ENCODE assay signal across 37 cellular contexts in the genomic region with DNA sequence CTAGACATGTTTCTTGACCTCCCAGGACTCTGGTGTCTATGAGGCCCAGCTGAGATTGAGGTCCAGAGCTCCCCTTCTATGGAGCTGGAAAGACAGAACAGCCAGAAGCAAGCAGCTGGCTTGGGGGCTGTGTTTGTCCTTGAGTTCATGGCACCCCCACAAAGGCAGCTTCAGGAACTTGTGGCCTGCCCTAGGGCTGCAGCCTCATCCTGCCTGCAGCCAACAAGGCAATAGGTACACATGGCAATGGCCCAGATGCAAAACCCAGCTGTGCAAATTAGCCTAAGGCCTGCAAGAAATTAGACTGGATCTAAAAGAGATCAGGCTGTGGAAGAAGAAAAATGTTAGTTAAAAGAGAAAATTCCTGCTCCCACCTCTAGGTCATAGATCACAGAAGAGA.
"Had no signal": no experiment of that assay in that cellular context is flagged by ENCODE, and none has a peak within 500 bp of the region (broad histone marks: within the 10 kb centered on the region; RNA-seq: fewer than 3 reads in every experiment).

No MANE protein-coding gene starts in this region.

- H3K36me3 ChIP-seq: ascending aorta, cardiac muscle cell had no signal

- H3K4me1 Mint-ChIP-seq: activated CD4-positive, alpha-beta memory T cell treated with anti-CD3 and anti-CD28 coated beads, Interleukin-2, amount 10 ng/mL, durations not matched to agents 7 days and 5 days; activated CD4-positive, alpha-beta T cell treated with anti-CD3 and anti-CD28 coated beads for 36 hours; activated CD4-positive, alpha-beta T cell treated with anti-CD3 and anti-CD28 coated beads, Interleukin-2, amount 10 ng/mL, durations not matched to agents 7 days and 5 days; activated CD8-positive, alpha-beta memory T cell treated with anti-CD3 and anti-CD28 coated beads, Interleukin-2, amount 10 ng/mL, durations not matched to agents 7 days and 5 days; activated naive CD4-positive, alpha-beta T cell treated with anti-CD3 and anti-CD28 coated beads, Interleukin-2, amount 10 ng/mL, durations not matched to agents 7 days and 5 days; activated naive CD4-positive, alpha-beta T cell treated with anti-CD3 and anti-CD28 coated beads, Interleukin-2, amount 50 U/mL, for 24 hours; activated naive CD8-positive, alpha-beta T cell treated with anti-CD3 and anti-CD28 coated beads, Interleukin-2, amount 10 ng/mL, durations not matched to agents 7 days and 5 days; activated naive CD8-positive, alpha-beta T cell treated with anti-CD3 and anti-CD28 coated beads, Interleukin-2, amount 50 U/mL, for 24 hours; central memory CD8-positive, alpha-beta T cell; WTC11 had no signal

- H3K4me1 ChIP-seq: ascending aorta had no signal

- DNase-seq: activated CD4-positive, alpha-beta memory T cell treated with anti-CD3 and anti-CD28 coated beads, Interleukin-2, amount 10 ng/mL, durations not matched to agents 7 days and 5 days; activated CD4-positive, alpha-beta T cell treated with anti-CD3 and anti-CD28 coated beads for 1 hour; activated CD4-positive, alpha-beta T cell treated with anti-CD3 and anti-CD28 coated beads for 36 hours; activated CD4-positive, alpha-beta T cell treated with anti-CD3 and anti-CD28 coated beads for 48 hours; activated CD4-positive, alpha-beta T cell treated with anti-CD3 and anti-CD28 coated beads, Interleukin-2, amount 10 ng/mL, durations not matched to agents 7 days and 5 days; activated CD4-positive, alpha-beta T cell treated with anti-CD3 and anti-CD28 coated beads, Interleukin-2, amount 50 U/mL, for 48 hours; activated CD4-positive, CD25-positive, alpha-beta regulatory T cell; activated CD8-positive, alpha-beta memory T cell treated with anti-CD3 and anti-CD28 coated beads for 24 hours; activated CD8-positive, alpha-beta memory T cell treated with anti-CD3 and anti-CD28 coated beads, Interleukin-2, amount 10 ng/mL, durations not matched to agents 7 days and 5 days; activated CD8-positive, alpha-beta memory T cell treated with anti-CD3 and anti-CD28 coated beads, Interleukin-2, amount 50 U/mL, for 48 hours; activated CD8-positive, alpha-beta T cell treated with anti-CD3 and anti-CD28 coated beads, Interleukin-2, amount 10 ng/mL, durations not matched to agents 7 days and 5 days; activated effector memory CD4-positive, alpha-beta T cell treated with Interleukin-2 at 50 U/mL for 16 hours; activated gamma-delta T cell; activated naive CD4-positive, alpha-beta T cell treated with anti-CD3 and anti-CD28 coated beads, Interleukin-2, amount 10 ng/mL, durations not matched to agents 7 days and 5 days; activated naive CD4-positive, alpha-beta T cell treated with Interleukin-2 at 50 U/mL for 16 hours; activated naive CD8-positive, alpha-beta T cell treated with anti-CD3 and anti-CD28 coated beads, Interleukin-2, amount 10 ng/mL, durations not matched to agents 7 days and 5 days; activated naive CD8-positive, alpha-beta T cell treated with anti-CD3 and anti-CD28 coated beads, Interleukin-2, amount 50 U/mL, for 24 hours; activated T-cell treated with anti-CD3 and anti-CD28 coated beads, Interleukin-2, amount 50 U/mL, for 24 hours; activated T-cell treated with anti-CD3 and anti-CD28 coated beads, Interleukin-2, amount 50 U/mL, for 48 hours; amygdala; anterior cingulate cortex; caudate nucleus; cerebellar nuclear complex; T-helper 1 cell; T-helper 2 cell; T-helper 9 cell had no signal

- H3K27me3 Mint-ChIP-seq: activated CD4-positive, alpha-beta memory T cell treated with anti-CD3 and anti-CD28 coated beads, Interleukin-2, amount 10 ng/mL, durations not matched to agents 7 days and 5 days; activated CD4-positive, alpha-beta T cell treated with anti-CD3 and anti-CD28 coated beads for 36 hours; activated CD4-positive, alpha-beta T cell treated with anti-CD3 and anti-CD28 coated beads, Interleukin-2, amount 10 ng/mL, durations not matched to agents 7 days and 5 days; activated CD8-positive, alpha-beta memory T cell treated with anti-CD3 and anti-CD28 coated beads, Interleukin-2, amount 10 ng/mL, durations not matched to agents 7 days and 5 days; activated naive CD4-positive, alpha-beta T cell treated with anti-CD3 and anti-CD28 coated beads, Interleukin-2, amount 10 ng/mL, durations not matched to agents 7 days and 5 days; activated naive CD4-positive, alpha-beta T cell treated with anti-CD3 and anti-CD28 coated beads, Interleukin-2, amount 50 U/mL, for 24 hours; activated naive CD8-positive, alpha-beta T cell; activated naive CD8-positive, alpha-beta T cell treated with anti-CD3 and anti-CD28 coated beads, Interleukin-2, amount 50 U/mL, for 24 hours had no signal

- H3K9me3 Mint-ChIP-seq: activated CD4-positive, alpha-beta T cell treated with anti-CD3 and anti-CD28 coated beads, Interleukin-2, amount 10 ng/mL, durations not matched to agents 7 days and 5 days; activated naive CD4-positive, alpha-beta T cell treated with anti-CD3 and anti-CD28 coated beads, Interleukin-2, amount 10 ng/mL, durations not matched to agents 7 days and 5 days; activated naive CD8-positive, alpha-beta T cell treated with anti-CD3 and anti-CD28 coated beads, Interleukin-2, amount 10 ng/mL, durations not matched to agents 7 days and 5 days; activated T-helper 2 cell treated with anti-CD3 and anti-CD28 coated beads, Interferon-gamma antibody, Interleukin-2, Interleukin-4, amounts not matched to agents 10 μg/mL and 5 μg/mL and 100 μg/mL, durations not matched to agents 14 hours and 24 hours and 36 hours; T-helper 2 cell treated with Interferon-gamma antibody and Interleukin-4, amounts not matched to agents 5 μg/mL and 100 μg/mL, for 36 hours had no signal

- H3K27ac Mint-ChIP-seq: activated CD4-positive, alpha-beta memory T cell treated with anti-CD3 and anti-CD28 coated beads, Interleukin-2, amount 10 ng/mL, durations not matched to agents 7 days and 5 days; activated CD4-positive, alpha-beta T cell treated with anti-CD3 and anti-CD28 coated beads for 36 hours; activated CD4-positive, alpha-beta T cell treated with anti-CD3 and anti-CD28 coated beads, Interleukin-2, amount 10 ng/mL, durations not matched to agents 7 days and 5 days; activated CD8-positive, alpha-beta memory T cell treated with anti-CD3 and anti-CD28 coated beads, Interleukin-2, amount 10 ng/mL, durations not matched to agents 7 days and 5 days; activated CD8-positive, alpha-beta T cell treated with anti-CD3 and anti-CD28 coated beads, Interleukin-2, amount 10 ng/mL, durations not matched to agents 7 days and 5 days; activated naive CD4-positive, alpha-beta T cell treated with anti-CD3 and anti-CD28 coated beads, Interleukin-2, amount 10 ng/mL, durations not matched to agents 7 days and 5 days; activated naive CD4-positive, alpha-beta T cell treated with anti-CD3 and anti-CD28 coated beads, Interleukin-2, amount 50 U/mL, for 24 hours; activated naive CD8-positive, alpha-beta T cell; activated naive CD8-positive, alpha-beta T cell treated with anti-CD3 and anti-CD28 coated beads, Interleukin-2, amount 10 ng/mL, durations not matched to agents 7 days and 5 days; activated naive CD8-positive, alpha-beta T cell treated with anti-CD3 and anti-CD28 coated beads, Interleukin-2, amount 50 U/mL, for 24 hours; activated T-cell treated with anti-CD3 and anti-CD28 coated beads, Interleukin-2, amount 50 U/mL, for 24 hours; activated T-helper 2 cell treated with anti-CD3 and anti-CD28 coated beads, Interferon-gamma antibody, Interleukin-2, Interleukin-4, amounts not matched to agents 10 μg/mL and 5 μg/mL and 100 μg/mL, durations not matched to agents 14 hours and 24 hours and 36 hours; brain; T-helper 1 cell treated with Interleukin-12 subunit alpha and Interleukin-12 subunit beta and Interleukin-4 antibody, amounts not matched to agents 30 μg/mL and 1 μg/mL, for 36 hours; T-helper 2 cell treated with Interferon-gamma antibody and Interleukin-4, amounts not matched to agents 5 μg/mL and 100 μg/mL, for 36 hours; WTC11 had no signal

- H3K27me3 ChIP-seq: ascending aorta, cardiac muscle cell had no signal

- H3K36me3 Mint-ChIP-seq: activated CD8-positive, alpha-beta memory T cell treated with anti-CD3 and anti-CD28 coated beads, Interleukin-2, amount 10 ng/mL, durations not matched to agents 7 days and 5 days; activated naive CD4-positive, alpha-beta T cell treated with anti-CD3 and anti-CD28 coated beads, Interleukin-2, amount 10 ng/mL, durations not matched to agents 7 days and 5 days; activated naive CD4-positive, alpha-beta T cell treated with anti-CD3 and anti-CD28 coated beads, Interleukin-2, amount 50 U/mL, for 24 hours; activated naive CD8-positive, alpha-beta T cell; activated naive CD8-positive, alpha-beta T cell treated with anti-CD3 and anti-CD28 coated beads, Interleukin-2, amount 10 ng/mL, durations not matched to agents 7 days and 5 days; brain had no signal

- H3K4me3 Mint-ChIP-seq: activated CD4-positive, alpha-beta memory T cell treated with anti-CD3 and anti-CD28 coated beads, Interleukin-2, amount 10 ng/mL, durations not matched to agents 7 days and 5 days; activated CD4-positive, alpha-beta T cell treated with anti-CD3 and anti-CD28 coated beads for 36 hours; activated CD4-positive, alpha-beta T cell treated with anti-CD3 and anti-CD28 coated beads, Interleukin-2, amount 10 ng/mL, durations not matched to agents 7 days and 5 days; activated CD8-positive, alpha-beta memory T cell treated with anti-CD3 and anti-CD28 coated beads, Interleukin-2, amount 10 ng/mL, durations not matched to agents 7 days and 5 days; activated CD8-positive, alpha-beta T cell treated with anti-CD3 and anti-CD28 coated beads, Interleukin-2, amount 10 ng/mL, durations not matched to agents 7 days and 5 days; activated naive CD4-positive, alpha-beta T cell treated with anti-CD3 and anti-CD28 coated beads, Interleukin-2, amount 10 ng/mL, durations not matched to agents 7 days and 5 days; activated naive CD4-positive, alpha-beta T cell treated with anti-CD3 and anti-CD28 coated beads, Interleukin-2, amount 50 U/mL, for 24 hours; activated naive CD8-positive, alpha-beta T cell; activated naive CD8-positive, alpha-beta T cell treated with anti-CD3 and anti-CD28 coated beads, Interleukin-2, amount 10 ng/mL, durations not matched to agents 7 days and 5 days; activated naive CD8-positive, alpha-beta T cell treated with anti-CD3 and anti-CD28 coated beads, Interleukin-2, amount 50 U/mL, for 24 hours; activated T-cell treated with anti-CD3 and anti-CD28 coated beads, Interleukin-2, amount 50 U/mL, for 24 hours; brain; central memory CD8-positive, alpha-beta T cell; T-helper 1 cell treated with Interleukin-12 subunit alpha and Interleukin-12 subunit beta and Interleukin-4 antibody, amounts not matched to agents 30 μg/mL and 1 μg/mL, for 36 hours; T-helper 2 cell treated with Interferon-gamma antibody and Interleukin-4, amounts not matched to agents 5 μg/mL and 100 μg/mL, for 36 hours; WTC11 had no signal

- H3K27ac ChIP-seq: ascending aorta, cardiac muscle cell, VCaP had no signal

- H3K4me3 ChIP-seq: ascending aorta, cardiac muscle cell had no signal
